In the genomic region with DNA sequence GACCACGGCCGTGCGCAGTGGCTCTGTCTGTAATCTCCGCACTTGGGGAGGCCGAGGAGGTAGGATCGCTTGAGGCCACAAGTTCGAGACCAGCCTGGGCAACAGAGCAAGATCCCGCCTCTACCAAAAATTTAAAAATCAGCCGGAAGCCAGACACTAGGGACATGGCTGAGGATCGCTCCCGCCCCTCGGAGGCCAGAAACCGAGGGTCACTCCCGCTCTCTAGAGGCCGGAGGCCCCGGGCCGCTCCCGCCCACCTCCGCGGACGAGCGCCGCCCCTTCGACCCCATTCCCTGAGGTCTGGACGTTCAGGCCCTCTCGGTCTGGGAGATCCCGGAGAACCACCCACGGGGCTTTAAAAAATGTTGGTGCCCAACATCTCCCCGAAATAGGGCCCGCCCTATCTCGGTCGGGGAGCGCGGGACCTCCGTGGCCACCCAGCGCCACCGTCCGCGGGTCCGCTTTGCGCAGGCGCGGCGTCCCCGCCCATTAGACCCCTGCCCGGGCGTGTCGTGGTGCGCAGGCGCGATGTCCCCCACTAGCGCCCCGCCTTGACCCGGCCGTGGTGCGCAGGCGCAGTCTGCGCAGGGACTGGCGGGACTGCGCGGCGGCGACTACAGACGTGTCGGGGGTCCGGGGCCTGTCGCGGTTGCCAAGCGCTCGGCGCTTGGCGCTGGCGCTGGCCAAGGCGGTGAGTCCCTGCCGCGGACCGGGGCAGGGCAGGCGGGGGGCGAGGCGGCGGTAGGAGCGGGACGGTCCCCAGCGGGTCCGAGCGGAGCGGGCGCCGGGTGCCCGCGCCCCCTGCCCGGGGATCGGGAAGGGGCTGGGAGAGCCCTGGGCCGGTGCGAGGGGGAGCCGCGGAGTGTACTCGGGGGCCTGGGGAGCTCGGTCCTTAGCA, we compare ENCODE assay signal across 8 cellular contexts.
A peak's percentile ranks its signal among the peaks of the same experiment; 100 is the strongest.
DNase-seq lines count a peak whose midpoint lies in the region; ATAC-seq and TF ChIP-seq lines count a peak whose summit lies in the region.
"Not testable (repeated sequence)": the region's sequence is repeated elsewhere in the genome, so short reads cannot be mapped to it uniquely, and the experiment has no call there.

No MANE protein-coding gene starts in this region.

- not testable (repeated sequence) for H3K9me3 Mint-ChIP-seq in activated CD4-positive, alpha-beta T cell treated with anti-CD3 and anti-CD28 coated beads for 36 hours (ENCODE audit: low read depth)

- not testable (repeated sequence) for H3K36me3 ChIP-seq in GM23248 (ENCODE audit: low read depth); osteoblast (ENCODE audit: insufficient read depth, low read length)

- CTCF ChIA-PET in activated CD4-positive, alpha-beta T cell treated with anti-CD3 and anti-CD28 coated beads for 36 hours (lab: Charles Lee), result not testable (repeated sequence)

- not testable (repeated sequence) for H3K27me3 Mint-ChIP-seq in activated CD4-positive, alpha-beta T cell treated with anti-CD3 and anti-CD28 coated beads for 36 hours

- not testable (repeated sequence) for H3K79me2 ChIP-seq in GM23248 (ENCODE audit: insufficient read depth); osteoblast (ENCODE audit: insufficient read depth, low read length)

- not testable (repeated sequence) for H3K27ac ChIP-seq in GM23248; osteoblast (ENCODE audit: low read depth, low read length)
- peak overlapping the region; percentile 68 for H3K27ac ChIP-seq in right cardiac atrium (ENCODE audit: low read length)

- not testable (repeated sequence) for H3K4me1 Mint-ChIP-seq in activated CD4-positive, alpha-beta T cell treated with anti-CD3 and anti-CD28 coated beads for 36 hours

- DNase-seq in G401 (ENCODE audit: low spot score) (peak; percentile 66), GM23248 (peak; percentile 79), HT1080 (ENCODE audit: low read depth) (peak; percentile 74), brain pericyte (ENCODE audit: low read depth, low spot score) (peak; percentile 1), right cardiac atrium (peak; percentile 94 to 96 (median 96))
- DNase-seq in activated CD4-positive, alpha-beta T cell treated with anti-CD3 and anti-CD28 coated beads for 36 hours, result peak; percentile 94
- DNase-seq in osteoblast (ENCODE audit: insufficient read length, low spot score, missing footprints), result not testable (repeated sequence)
- peak; percentile 56 to 85 for DNase-seq in stimulated activated CD8-positive, alpha-beta memory T cell treated with anti-CD3 and anti-CD28 coated beads, Interleukin-7, amount 100 ng/mL, for 1 hour (ENCODE audit: low read depth in 2 of 2)

- ATAC-seq in activated CD4-positive, alpha-beta T cell treated with anti-CD3 and anti-CD28 coated beads for 36 hours, result peak; percentile 93
- ATAC-seq in right cardiac atrium, result peak; percentile 96 to 97

- H3K36me3 Mint-ChIP-seq in activated CD4-positive, alpha-beta T cell treated with anti-CD3 and anti-CD28 coated beads for 36 hours (ENCODE audit: low read depth), result not testable (repeated sequence)

- peak overlapping the region; percentile 71 for H3K4me3 Mint-ChIP-seq in activated CD4-positive, alpha-beta T cell treated with anti-CD3 and anti-CD28 coated beads for 36 hours

- intact Hi-C loops in activated CD4-positive, alpha-beta T cell treated with anti-CD3 and anti-CD28 coated beads for 36 hours (cut with DNase I, micrococcal nuclease), result loop anchor here (10.0 kb wide), 1 partner anchor 383 kb away; a partner anchor contains a TSS
- intact Hi-C loops in right cardiac atrium (cut with DNase I), result not testable (repeated sequence)

- H3K9me3 ChIP-seq in GM23248 (ENCODE audit: low read depth); right cardiac atrium (ENCODE audit: control insufficient read depth, low read length); osteoblast (ENCODE audit: low read depth, low read length): not testable (repeated sequence)

- in situ Hi-C loops in G401 (cut with HindIII; ENCODE audit: low sequenced_read_pairs); GM23248 (cut with MboI): not testable (repeated sequence)

- POLR2A ChIA-PET in activated CD4-positive, alpha-beta T cell treated with anti-CD3 and anti-CD28 coated beads for 36 hours (lab: Charles Lee), result not testable (repeated sequence)

- not testable (repeated sequence) for H4K20me1 ChIP-seq in GM23248 (ENCODE audit: insufficient read depth); osteoblast (ENCODE audit: insufficient read depth, low read length)

- peak overlapping the region; percentile 71 for H3K4me3 ChIP-seq in GM23248
- peak overlapping the region; percentile 71 for H3K4me3 ChIP-seq in right cardiac atrium (ENCODE audit: low read length)
- H3K4me3 ChIP-seq in osteoblast (ENCODE audit: insufficient read depth, low read length), result peak overlapping the region; percentile 72

- 9 to 12% methylated on average over 32 to 43 of the region's 99 CpGs for WGBS in GM23248 (ENCODE audit: low coverage in 1 of 2, low lambda C conversion rate in 2 of 2, missing lambda C conversion rate in 2 of 2), 2 experiments
- WGBS in right cardiac atrium, result 4% methylated on average over 90 of the region's 99 CpGs

- peak overlapping the region; percentile 78 for H3K9ac ChIP-seq in GM23248

- H3K9me2 ChIP-seq in GM23248 (ENCODE audit: insufficient read depth), result not testable (repeated sequence)

- H3K4me2 ChIP-seq in GM23248 (ENCODE audit: unreplicated experiment), result not testable (repeated sequence)
- H3K4me2 ChIP-seq in osteoblast (ENCODE audit: insufficient read depth, low read length), result peak overlapping the region; percentile 55

- H3K4me1 ChIP-seq in GM23248 (ENCODE audit: insufficient read depth); right cardiac atrium (ENCODE audit: control insufficient read depth, insufficient read depth, low read length); osteoblast (ENCODE audit: insufficient read depth, low read length): not testable (repeated sequence)

- not testable (repeated sequence) for TF ChIP-seq CTCF in osteoblast (IDR thresholded peaks at IDR 0.05; ENCODE audit: extremely low read depth, low read depth, low read length)

- H3K27me3 ChIP-seq in GM23248 (replicated peaks; ENCODE audit: insufficient read depth); right cardiac atrium (ENCODE audit: control insufficient read depth, insufficient read depth); osteoblast (ENCODE audit: insufficient read depth, low read length): not testable (repeated sequence)

- not testable (repeated sequence) for H3F3A ChIP-seq in GM23248 (ENCODE audit: insufficient read depth)

- peak overlapping the region; percentile 68; the same call in 1 of the 2 replicates for H2AFZ ChIP-seq in GM23248
- H2AFZ ChIP-seq in osteoblast (ENCODE audit: low read length), result peak overlapping the region; percentile 32

- peak overlapping the region; percentile 69 for H3K27ac Mint-ChIP-seq in activated CD4-positive, alpha-beta T cell treated with anti-CD3 and anti-CD28 coated beads for 36 hours
